9 cellular contexts compared by ENCODE assay signal in genomic region chr7:149741629-149742028, GRCh38. TPM values are rescaled to one million over a fixed set of nuclear protein-coding genes. Genes with fewer than 3 reads are reported as not detected.
DNase-seq lines count a peak whose midpoint lies in the region; ATAC-seq and FAIRE-seq lines count a peak whose summit lies in the region.
"Had no signal": no experiment of that assay in that cellular context is flagged by ENCODE, and none has a peak within 500 bp of the region (broad histone marks: within the 10 kb centered on the region; RNA-seq: fewer than 3 reads in every experiment).

No MANE protein-coding gene starts in this region.

- H3K27ac Mint-ChIP-seq in CD8-positive, alpha-beta memory T cell, result no peak overlapping the region
- no peak overlapping the region for H3K27ac Mint-ChIP-seq in activated CD8-positive, alpha-beta T cell treated with anti-CD3 and anti-CD28 coated beads, Interleukin-2, amount 10 ng/mL, durations not matched to agents 7 days and 5 days

- POLR2A ChIA-PET in CD8-positive, alpha-beta memory T cell (lab: Charles Lee), result no interaction called here
- POLR2A ChIA-PET in activated CD8-positive, alpha-beta T cell treated with anti-CD3 and anti-CD28 coated beads, Interleukin-2, amount 10 ng/mL, durations not matched to agents 7 days and 5 days (lab: Charles Lee), result no interaction called here

- H3K27me3 ChIP-seq in CD8-positive, alpha-beta memory T cell (ENCODE audit: insufficient read depth, low read length, poor library complexity, severe bottlenecking), result peaks cover 25% of the 10 kb centered on the region

- no peaks in the 10 kb centered on the region for H3K9me3 Mint-ChIP-seq in CD8-positive, alpha-beta memory T cell
- H3K9me3 Mint-ChIP-seq in activated CD8-positive, alpha-beta T cell treated with anti-CD3 and anti-CD28 coated beads, Interleukin-2, amount 10 ng/mL, durations not matched to agents 7 days and 5 days (ENCODE audit: insufficient read depth), result no peaks in the 10 kb centered on the region

- H3K9me3 ChIP-seq in CD8-positive, alpha-beta memory T cell (ENCODE audit: low read length), result no peaks in the 10 kb centered on the region

- peak overlapping the region in 6 of 7 donors; percentile 61 to 85 (median 72) for H3K4me3 Mint-ChIP-seq in CD8-positive, alpha-beta memory T cell
- H3K4me3 Mint-ChIP-seq in activated CD8-positive, alpha-beta T cell treated with anti-CD3 and anti-CD28 coated beads, Interleukin-2, amount 10 ng/mL, durations not matched to agents 7 days and 5 days, result peak overlapping the region; percentile 27

- H3K4me1 ChIP-seq in CD8-positive, alpha-beta memory T cell (ENCODE audit: insufficient read depth, low read length), result peaks cover 11% of the 10 kb centered on the region

- no peaks in the 10 kb centered on the region for H3K36me3 Mint-ChIP-seq in CD8-positive, alpha-beta memory T cell
- H3K36me3 Mint-ChIP-seq in activated CD8-positive, alpha-beta T cell treated with anti-CD3 and anti-CD28 coated beads, Interleukin-2, amount 10 ng/mL, durations not matched to agents 7 days and 5 days (ENCODE audit: low read depth), result no peaks in the 10 kb centered on the region

- peaks cover 41 to 57% of the 10 kb centered on the region in 2 donors for H3K27me3 Mint-ChIP-seq in CD8-positive, alpha-beta memory T cell
- peaks cover 44% of the 10 kb centered on the region for H3K27me3 Mint-ChIP-seq in activated CD8-positive, alpha-beta T cell treated with anti-CD3 and anti-CD28 coated beads, Interleukin-2, amount 10 ng/mL, durations not matched to agents 7 days and 5 days (ENCODE audit: low read depth)

- no peaks in the 10 kb centered on the region for H3K36me3 ChIP-seq in CD8-positive, alpha-beta memory T cell (ENCODE audit: insufficient read depth, low read length)

- FAIRE-seq in urothelium cell line (lab: Jason Lieb, UNC), result no peak
- FAIRE-seq: islet of Langerhans had no signal

- DNase-seq in CD8-positive, alpha-beta memory T cell, result no peak
- peak; percentile 41 for DNase-seq in Jurkat, Clone E6-1 (ENCODE audit: low read depth, low spot score)
- no peak for DNase-seq in activated CD8-positive, alpha-beta T cell treated with anti-CD3 and anti-CD28 coated beads, Interleukin-2, amount 10 ng/mL, durations not matched to agents 7 days and 5 days
- peak; percentile 6 for DNase-seq in kidney tubule cell (ENCODE audit: low spot score)
- DNase-seq in urothelium cell line (ENCODE audit: low spot score), result peak; percentile 3
- DNase-seq in activated CD4-positive, alpha-beta T cell treated with anti-CD3 and anti-CD28 coated beads for 48 hours, result no peak
- no peak for DNase-seq in NCI-H526 treated with DMSO at 0.1 percent for 48 hours (lab: John Stamatoyannopoulos, UW)

- CTCF ChIA-PET in CD8-positive, alpha-beta memory T cell (lab: Charles Lee), result interaction anchor here (0.7 to 1.9 kb wide), 16 partner anchors 8 to 146 kb away, joined by 3 to 13 read pairs (median 4); a partner anchor contains a TSS
- CTCF ChIA-PET in activated CD8-positive, alpha-beta T cell treated with anti-CD3 and anti-CD28 coated beads, Interleukin-2, amount 10 ng/mL, durations not matched to agents 7 days and 5 days (lab: Charles Lee), result interaction anchor here (0.7 to 3.4 kb wide), 24 partner anchors 8 to 546 kb away, joined by 3 to 74 read pairs (median 4); no protein-coding TSS in a partner anchor

- H3K27ac ChIP-seq in CD8-positive, alpha-beta memory T cell (ENCODE audit: low read depth, low read length), result no peak overlapping the region

- H3K4me1 Mint-ChIP-seq in CD8-positive, alpha-beta memory T cell, result peaks cover 10 to 11% (median 10%) of the 10 kb centered on the region in 3 donors
- H3K4me1 Mint-ChIP-seq in activated CD8-positive, alpha-beta T cell treated with anti-CD3 and anti-CD28 coated beads, Interleukin-2, amount 10 ng/mL, durations not matched to agents 7 days and 5 days (ENCODE audit: low read depth), result peaks cover 10% of the 10 kb centered on the region

- H3K4me3 ChIP-seq in CD8-positive, alpha-beta memory T cell (ENCODE audit: low read length), result peak overlapping the region; percentile 43
- peak overlapping the region; percentile 55 for H3K4me3 ChIP-seq in Jurkat, Clone E6-1 (ENCODE audit: low read length)

- no peak for ATAC-seq in activated CD8-positive, alpha-beta T cell treated with anti-CD3 and anti-CD28 coated beads, Interleukin-2, amount 10 ng/mL, durations not matched to agents 7 days and 5 days
- no peak for ATAC-seq in HG02678 (IDR thresholded peaks at IDR 0.05; ENCODE audit: unreplicated experiment)

RNA-seq across cellular contexts. Expression of gene ZNF467, which starts 31.8 kb away (rescaled TPM):
- under 1 TPM in 1 of 2 experiments, not detected in 1; 0.24 TPM for total RNA-seq in CD8-positive, alpha-beta memory T cell
- 1.3 TPM for polyA plus RNA-seq in CD8-positive, alpha-beta memory T cell
- polyA plus RNA-seq in Jurkat, Clone E6-1 (2012; ENCODE audit: insufficient read depth, insufficient read length), result 5.1 TPM
- under 1 TPM; 0.08 to 0.11 TPM for total RNA-seq in activated CD8-positive, alpha-beta T cell treated with anti-CD3 and anti-CD28 coated beads, Interleukin-2, amount 10 ng/mL, durations not matched to agents 7 days and 5 days

Comparison
In these comparisons a context has a peak if more than half of its experiments do, and no peak if none do; other contexts are left out.
1. DNase-seq: peak in Jurkat, Clone E6-1 (single experiment), kidney tubule cell (single experiment) and urothelium cell line (single experiment); none in CD8-positive, alpha-beta memory T cell (0 of 5), activated CD8-positive, alpha-beta T cell treated with anti-CD3 and anti-CD28 coated beads, Interleukin-2, amount 10 ng/mL, durations not matched to agents 7 days and 5 days (single experiment), activated CD4-positive, alpha-beta T cell treated with anti-CD3 and anti-CD28 coated beads for 48 hours (single experiment) and NCI-H526 treated with DMSO at 0.1 percent for 48 hours (single experiment).